In the genomic region with DNA sequence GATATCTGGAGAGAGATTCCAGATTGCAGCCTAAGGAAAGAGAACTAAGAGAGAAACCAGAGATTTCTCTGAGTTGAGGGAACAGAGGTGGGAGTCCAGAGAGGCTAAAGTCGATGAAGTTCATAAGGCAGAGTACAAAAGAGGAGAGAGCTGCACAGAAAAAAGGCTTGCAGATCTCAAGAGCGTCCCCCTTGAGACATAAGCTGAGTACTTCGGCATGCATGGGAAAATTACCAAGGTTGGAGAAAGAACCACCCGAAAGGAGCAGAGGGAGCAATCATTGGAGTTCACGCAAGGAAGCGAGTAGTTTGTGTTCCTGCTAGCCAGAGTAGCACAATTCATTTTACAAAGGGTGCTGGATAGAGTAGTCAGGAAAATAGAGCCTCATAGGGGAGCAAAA, we compare ENCODE assay signal across 18 cellular contexts.
"Had no signal": no experiment of that assay in that cellular context is flagged by ENCODE, and none has a peak within 500 bp of the region (broad histone marks: within the 10 kb centered on the region; RNA-seq: fewer than 3 reads in every experiment).

No MANE protein-coding gene starts in this region.

- H3K9me3 Mint-ChIP-seq: dendritic cell treated with granulocyte-macrophage colony-stimulating factor and Interleukin-4, amounts not matched to agents 40 ng/mL and 50 ng/mL, for 4 days; natural killer cell treated with Interleukin-12 subunit alpha and Interleukin-12 subunit beta and Interleukin-15 and Interleukin-18, amount 100 ng/mL, for 72 hours had no signal

- H3K27me3 Mint-ChIP-seq: activated CD8-positive, alpha-beta T cell treated with anti-CD3 and anti-CD28 coated beads for 36 hours; activated naive CD8-positive, alpha-beta T cell; dendritic cell treated with granulocyte-macrophage colony-stimulating factor and Interleukin-4, amounts not matched to agents 40 ng/mL and 50 ng/mL, for 4 days; effector memory CD8-positive, alpha-beta T cell; natural killer cell treated with Interleukin-12 subunit alpha and Interleukin-12 subunit beta and Interleukin-15 and Interleukin-18, amount 100 ng/mL, for 72 hours; T-helper 17 cell had no signal

- H3K4me1 Mint-ChIP-seq: T-helper 17 cell had no signal

- ATAC-seq: activated CD8-positive, alpha-beta T cell treated with anti-CD3 and anti-CD28 coated beads for 36 hours; effector memory CD8-positive, alpha-beta T cell; natural killer cell treated with Interleukin-12 subunit alpha and Interleukin-12 subunit beta and Interleukin-15 and Interleukin-18, amount 100 ng/mL, for 72 hours; T-helper 17 cell had no signal

- H3K36me3 Mint-ChIP-seq: natural killer cell treated with Interleukin-12 subunit alpha and Interleukin-12 subunit beta and Interleukin-15 and Interleukin-18, amount 100 ng/mL, for 72 hours had no signal

- H3K4me3 Mint-ChIP-seq: activated CD8-positive, alpha-beta T cell treated with anti-CD3 and anti-CD28 coated beads for 36 hours; activated naive CD8-positive, alpha-beta T cell; dendritic cell treated with granulocyte-macrophage colony-stimulating factor and Interleukin-4, amounts not matched to agents 40 ng/mL and 50 ng/mL, for 4 days; natural killer cell treated with Interleukin-12 subunit alpha and Interleukin-12 subunit beta and Interleukin-15 and Interleukin-18, amount 100 ng/mL, for 72 hours; T-helper 17 cell had no signal

- H3K27ac Mint-ChIP-seq: activated CD8-positive, alpha-beta T cell treated with anti-CD3 and anti-CD28 coated beads for 36 hours; activated naive CD8-positive, alpha-beta T cell; dendritic cell treated with granulocyte-macrophage colony-stimulating factor and Interleukin-4, amounts not matched to agents 40 ng/mL and 50 ng/mL, for 4 days; effector memory CD8-positive, alpha-beta T cell; natural killer cell treated with Interleukin-12 subunit alpha and Interleukin-12 subunit beta and Interleukin-15 and Interleukin-18, amount 100 ng/mL, for 72 hours; T-helper 17 cell had no signal

- DNase-seq: activated CD4-positive, alpha-beta T cell treated with anti-CD3 and anti-CD28 coated beads for 4 hours; activated CD8-positive, alpha-beta memory T cell treated with anti-CD3 and anti-CD28 coated beads, Interleukin-2, amount 50 U/mL, for 4 hours; activated CD8-positive, alpha-beta T cell treated with anti-CD3 and anti-CD28 coated beads for 36 hours; activated effector memory CD4-positive, alpha-beta T cell treated with anti-CD3 and anti-CD28 coated beads, Interleukin-2, amount 50 U/mL, for 16 hours; activated T-cell treated with anti-CD3 and anti-CD28 coated beads, Interleukin-2, amount 50 U/mL, for 48 hours; brain microvascular endothelial cell; cerebellar nuclear complex; effector memory CD8-positive, alpha-beta T cell; hypothalamus; stimulated activated CD4-positive, alpha-beta T cell treated with anti-CD3 and anti-CD28 coated beads, Interleukin-15, amount 100 ng/mL, for 24 hours; stimulated activated CD4-positive, alpha-beta T cell treated with anti-CD3 and anti-CD28 coated beads, Interleukin-4, amount 100 ng/mL, for 24 hours; stimulated activated naive CD4-positive, alpha-beta T cell; substantia nigra; T-helper 17 cell; transverse colon had no signal
